ENCODE assay signal across 15 cellular contexts in the genomic region with DNA sequence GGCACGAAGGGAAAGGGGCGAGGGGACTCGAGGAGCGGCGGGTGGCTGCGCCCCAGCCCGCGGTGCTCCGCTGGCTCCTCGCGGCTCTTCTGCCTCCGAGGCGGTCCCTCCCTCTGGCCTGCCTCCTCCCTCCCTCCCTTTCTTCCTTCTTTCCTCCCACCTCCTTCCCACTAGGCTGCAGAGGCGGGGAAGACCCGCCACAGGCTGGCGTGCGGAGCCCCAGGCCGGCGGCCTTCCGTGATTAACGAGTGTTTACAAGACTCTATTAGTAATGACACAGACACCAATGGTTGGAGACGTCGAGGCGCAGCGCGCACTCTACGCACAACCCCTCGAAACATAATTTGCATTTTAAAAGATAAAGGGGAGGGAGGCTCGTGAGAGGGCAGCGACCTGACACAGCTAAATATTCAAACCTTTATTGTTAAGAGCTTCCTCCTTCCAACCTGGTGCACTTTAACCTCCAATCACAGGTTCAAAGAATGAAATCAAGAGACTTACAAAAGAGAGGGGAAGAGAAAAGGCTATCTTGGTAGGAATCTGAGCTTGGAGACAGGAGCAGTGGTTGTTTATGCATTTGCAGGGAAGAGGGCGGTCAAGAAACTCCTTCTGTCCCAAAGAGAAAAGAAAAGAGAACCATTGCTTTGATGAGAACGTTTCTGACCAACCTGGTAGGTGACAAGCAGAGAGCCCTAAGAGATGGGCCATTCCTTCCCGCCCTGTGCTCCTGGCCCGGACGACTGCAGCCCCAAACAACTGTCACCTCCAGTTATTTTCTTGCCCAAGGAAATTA. TPM values are rescaled to one million over a fixed set of nuclear protein-coding genes. Genes with fewer than 3 reads are reported as not detected.
DNase-seq lines count a peak whose midpoint lies in the region; ATAC-seq, FAIRE-seq and TF ChIP-seq lines count a peak whose summit lies in the region.
"Had no signal": no experiment of that assay in that cellular context is flagged by ENCODE, and none has a peak within 500 bp of the region (broad histone marks: within the 10 kb centered on the region; RNA-seq: fewer than 3 reads in every experiment).

A gene with protein sequence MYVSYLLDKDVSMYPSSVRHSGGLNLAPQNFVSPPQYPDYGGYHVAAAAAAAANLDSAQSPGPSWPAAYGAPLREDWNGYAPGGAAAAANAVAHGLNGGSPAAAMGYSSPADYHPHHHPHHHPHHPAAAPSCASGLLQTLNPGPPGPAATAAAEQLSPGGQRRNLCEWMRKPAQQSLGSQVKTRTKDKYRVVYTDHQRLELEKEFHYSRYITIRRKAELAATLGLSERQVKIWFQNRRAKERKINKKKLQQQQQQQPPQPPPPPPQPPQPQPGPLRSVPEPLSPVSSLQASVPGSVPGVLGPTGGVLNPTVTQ (minus strand): TSS at position 243 of the 793 bp plus-strand sequence. CDS start 309 bp downstream, outside the sequence.

- TF ChIP-seq EP300 in tibial nerve (IDR thresholded peaks at IDR 0.05): no peak

- H3K27me3 ChIP-seq in pancreas (peaks cover 0 to 7% (median 0%) of the 10 kb centered on the region in 4 donors), left lung (peaks cover 96 to 100% of the 10 kb centered on the region in 2 donors), tibial nerve (peaks cover 3 to 100% of the 10 kb centered on the region in 2 donors)

- no peaks in the 10 kb centered on the region for H3K4me1 ChIP-seq in pancreas
- peaks cover 0 to 26% of the 10 kb centered on the region in 2 donors for H3K4me1 ChIP-seq in left lung
- peaks cover 0 to 50% (median 9%) of the 10 kb centered on the region in 4 donors for H3K4me1 ChIP-seq in tibial nerve
- H3K4me1 ChIP-seq: foreskin keratinocyte had no signal

- TF ChIP-seq CTCF in pancreas (IDR thresholded peaks at IDR 0.05): no peak
- no peak for TF ChIP-seq CTCF in left lung (IDR thresholded peaks at IDR 0.05)
- TF ChIP-seq CTCF in tibial nerve (IDR thresholded peaks at IDR 0.05): no peak

- TF ChIP-seq POLR2A in tibial nerve (IDR thresholded peaks at IDR 0.05): no peak

- H3K4me1 Mint-ChIP-seq in dendritic cell treated with granulocyte-macrophage colony-stimulating factor and Interleukin-4, amounts not matched to agents 40 ng/mL and 50 ng/mL, for 4 days (ENCODE audit: low read depth): peaks cover 33% of the 10 kb centered on the region

- H3K27ac Mint-ChIP-seq in dendritic cell treated with granulocyte-macrophage colony-stimulating factor and Interleukin-4, amounts not matched to agents 40 ng/mL and 50 ng/mL, for 4 days: no peak within 1 kb of the TSS

- ATAC-seq in pancreas: peak; percentile 43 to 51 (median 46)
- ATAC-seq in left lung: no peak
- ATAC-seq: foreskin keratinocyte had no signal

- peak within 1 kb of the TSS; percentile 31 to 60 (median 48) for H3K4me3 ChIP-seq in pancreas
- H3K4me3 ChIP-seq in left lung: no peak within 1 kb of the TSS
- H3K4me3 ChIP-seq in tibial nerve: peak within 1 kb of the TSS in 2 of 4 donors; percentile 12 to 38

- peak within 1 kb of the TSS; percentile 34 for H3K4me3 Mint-ChIP-seq in dendritic cell treated with granulocyte-macrophage colony-stimulating factor and Interleukin-4, amounts not matched to agents 40 ng/mL and 50 ng/mL, for 4 days

- 16 to 21% methylated on average over 23 to 35 of the region's 35 CpGs for WGBS in pancreas, 2 donors
- WGBS in tibial nerve, 2 donors: 3% methylated on average over 33 to 34 of the region's 35 CpGs

- H3K9me3 Mint-ChIP-seq in dendritic cell treated with granulocyte-macrophage colony-stimulating factor and Interleukin-4, amounts not matched to agents 40 ng/mL and 50 ng/mL, for 4 days: no peaks in the 10 kb centered on the region

- no peak for FAIRE-seq in pancreas (lab: Jason Lieb, UNC)
- FAIRE-seq: H54 had no signal

- H3K36me3 ChIP-seq in pancreas: no peaks in the 10 kb centered on the region
- no peaks in the 10 kb centered on the region for H3K36me3 ChIP-seq in left lung
- H3K36me3 ChIP-seq in tibial nerve: no peaks in the 10 kb centered on the region

- intact Hi-C loops in dendritic cell treated with granulocyte-macrophage colony-stimulating factor and Interleukin-4, amounts not matched to agents 40 ng/mL and 50 ng/mL, for 4 days (cut with micrococcal nuclease): no loop called here
- intact Hi-C loops in pancreas (cut with DNase I) (no loop called here), left lung (cut with DNase I) (no loop called here)

- no peaks in the 10 kb centered on the region for H3K36me3 Mint-ChIP-seq in dendritic cell treated with granulocyte-macrophage colony-stimulating factor and Interleukin-4, amounts not matched to agents 40 ng/mL and 50 ng/mL, for 4 days (ENCODE audit: low read depth)

- H3K27ac ChIP-seq in pancreas (peak within 1 kb of the TSS; percentile 7 to 68 (median 58)), left lung (no peak within 1 kb of the TSS), tibial nerve (peak within 1 kb of the TSS in 1 of 4 donors; percentile 72)
- H3K27ac ChIP-seq: foreskin keratinocyte had no signal

- DNase-seq in NCI-H2029 (lab: John Stamatoyannopoulos, UW): peak; percentile 7
- DNase-seq in NCI-H2029 treated with DMSO at 0.1 percent for 48 hours (lab: John Stamatoyannopoulos, UW): no peak
- peak; percentile 51 for DNase-seq in NCI-H1105 (lab: John Stamatoyannopoulos, UW)
- DNase-seq in pancreas: peak in 4 of 6 donors; percentile 35 to 66 (median 56)
- DNase-seq in activated CD4-positive, CD25-positive, alpha-beta regulatory T cell treated with anti-CD3 and anti-CD28 coated beads, Interleukin-2, amount 50 U/mL, for 72 hours: no peak
- no peak for DNase-seq in left lung
- DNase-seq in tibial nerve (ENCODE audit: low spot score in 2 of 2): no peak
- DNase-seq: activated naive CD4-positive, alpha-beta T cell treated with Interleukin-2 at 50 U/mL for 16 hours; foreskin keratinocyte; substantia nigra had no signal

- H3K27me3 Mint-ChIP-seq in dendritic cell treated with granulocyte-macrophage colony-stimulating factor and Interleukin-4, amounts not matched to agents 40 ng/mL and 50 ng/mL, for 4 days: peaks cover 98% of the 10 kb centered on the region

- H3K9me3 ChIP-seq in pancreas (no peaks in the 10 kb centered on the region), left lung (no peaks in the 10 kb centered on the region), tibial nerve (no peaks in the 10 kb centered on the region)

RNA-seq across cellular contexts. Expression of the gene that starts here (rescaled TPM):
- total RNA-seq in pancreas: 1 to 10 TPM; 2.8 to 6.0 (median 4.8) TPM
- 1 to 10 TPM; 3.5 to 6.9 TPM for polyA plus RNA-seq in pancreas
- total RNA-seq in left lung: not detected
- not detected for total RNA-seq in tibial nerve
- total RNA-seq: A172, foreskin keratinocyte, renal cortical epithelial cell, RPMI7951 had no signal
- polyA plus RNA-seq: foreskin keratinocyte had no signal

Comparison
In these comparisons a context has a peak if more than half of its experiments do, and no peak if none do; other contexts are left out.
1. DNase-seq: peak in NCI-H2029 (single experiment), NCI-H1105 (single experiment) and pancreas (4 of 6); none in NCI-H2029 treated with DMSO at 0.1 percent for 48 hours (single experiment), activated CD4-positive, CD25-positive, alpha-beta regulatory T cell treated with anti-CD3 and anti-CD28 coated beads, Interleukin-2, amount 50 U/mL, for 72 hours (single experiment), left lung (0 of 2) and tibial nerve (0 of 2).
2. H3K27ac ChIP-seq: peak in pancreas (4 of 4); none in left lung (0 of 2).
3. H3K4me3 ChIP-seq: peak in pancreas (4 of 4); none in left lung (0 of 2).